ENCODE assay signal across 8 cellular contexts in the genomic region with DNA sequence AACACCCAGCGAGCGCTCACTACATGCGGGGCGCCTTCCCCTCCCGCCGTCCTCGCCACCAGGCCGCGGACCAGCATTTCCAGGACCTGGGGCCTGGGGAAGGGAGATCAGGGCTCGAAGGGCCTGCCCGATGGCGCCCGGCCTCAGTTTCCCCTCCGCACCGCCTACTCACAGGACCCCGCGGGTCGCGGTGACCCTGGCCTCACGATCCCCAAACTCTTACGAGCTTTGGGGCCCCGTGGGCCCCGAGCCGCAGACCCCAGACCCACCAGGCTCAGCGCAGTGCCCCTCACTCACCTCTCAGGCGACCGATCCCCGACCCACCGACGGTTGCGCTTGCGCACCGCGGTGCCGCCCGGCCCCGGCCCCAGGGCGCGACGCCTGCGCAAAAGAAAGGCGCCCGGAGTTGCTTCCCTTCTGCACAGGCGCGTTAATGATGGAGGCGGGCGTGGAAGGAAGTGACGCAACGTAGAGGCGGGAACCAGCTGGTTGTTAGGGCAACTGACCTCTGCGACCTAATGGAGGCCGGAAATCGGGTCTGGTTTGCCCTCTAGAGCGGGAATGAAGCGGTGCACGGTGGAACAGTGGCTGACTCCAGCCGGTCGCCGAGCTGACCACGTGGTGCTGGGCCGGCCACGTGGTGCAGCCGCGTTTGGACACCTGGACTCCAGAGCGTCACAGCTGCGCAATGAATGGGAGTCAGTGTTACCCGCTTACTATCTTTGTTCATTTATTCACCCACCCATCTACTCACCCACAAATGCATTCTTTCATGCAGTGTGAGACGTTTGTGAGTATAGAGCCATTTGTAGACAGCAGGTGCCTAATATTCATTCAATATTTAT. TPM values are rescaled to one million over a fixed set of nuclear protein-coding genes. Genes with fewer than 3 reads are reported as not detected.
A peak's percentile ranks its signal among the peaks of the same experiment; 100 is the strongest.
DNase-seq lines count a peak whose midpoint lies in the region; ATAC-seq and TF ChIP-seq lines count a peak whose summit lies in the region.

A gene with protein sequence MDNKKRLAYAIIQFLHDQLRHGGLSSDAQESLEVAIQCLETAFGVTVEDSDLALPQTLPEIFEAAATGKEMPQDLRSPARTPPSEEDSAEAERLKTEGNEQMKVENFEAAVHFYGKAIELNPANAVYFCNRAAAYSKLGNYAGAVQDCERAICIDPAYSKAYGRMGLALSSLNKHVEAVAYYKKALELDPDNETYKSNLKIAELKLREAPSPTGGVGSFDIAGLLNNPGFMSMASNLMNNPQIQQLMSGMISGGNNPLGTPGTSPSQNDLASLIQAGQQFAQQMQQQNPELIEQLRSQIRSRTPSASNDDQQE (minus strand): TSS at position 338 of the 845 bp plus-strand sequence. CDS start 14,205 bp downstream, outside the sequence.

- H3K4me1 ChIP-seq in GM23338 (ENCODE audit: insufficient read depth): peaks cover 14% of the 10 kb centered on the region

- DNase-seq in EL: peak; percentile 99
- peak; percentile 100 for DNase-seq in GM23338 (ENCODE audit: low spot score)
- DNase-seq in LHCN-M2 (ENCODE audit: low read depth): peak; percentile 99
- peak; percentile 99 for DNase-seq in RPMI8226
- DNase-seq in activated T-helper 1 cell treated with anti-CD3 and anti-CD28 coated beads, Interleukin-2, amount 50 U/mL, for 16 hours (ENCODE audit: low read depth in 1 of 2, low spot score in 1 of 2): peak; percentile 91 to 94
- peak; percentile 99 for DNase-seq in fibroblast of gingiva (ENCODE audit: low read depth)
- DNase-seq in naive B cell: peak; percentile 96

- H3K36me3 ChIP-seq in GM23338 (ENCODE audit: insufficient read depth): no peaks in the 10 kb centered on the region

- peaks cover 33% of the 10 kb centered on the region for H3K4me1 Mint-ChIP-seq in GM23338
- H3K4me1 Mint-ChIP-seq in naive B cell: peaks cover 21 to 72% (median 43%) of the 10 kb centered on the region in 3 donors
- H3K4me1 Mint-ChIP-seq in stimulated activated memory B cell treated with anti-CD40 and anti-IgM and Interleukin-4, amounts not matched to agents 10 μg/mL and 1 μg/mL and 100 μg/mL, for 72 hours: peaks cover 73% of the 10 kb centered on the region

- H3K36me3 Mint-ChIP-seq in GM23338 (ENCODE audit: low read depth) (peaks cover 30% of the 10 kb centered on the region), naive B cell (peaks cover 0 to 5% of the 10 kb centered on the region in 2 donors)
- H3K36me3 Mint-ChIP-seq in stimulated activated memory B cell treated with anti-CD40 and anti-IgM and Interleukin-4, amounts not matched to agents 10 μg/mL and 1 μg/mL and 100 μg/mL, for 72 hours: peaks cover 12% of the 10 kb centered on the region

- H3K27me3 Mint-ChIP-seq in GM23338 (ENCODE audit: insufficient read depth, low read depth, poor library complexity): peaks cover 13% of the 10 kb centered on the region
- no peaks in the 10 kb centered on the region for H3K27me3 Mint-ChIP-seq in naive B cell
- H3K27me3 Mint-ChIP-seq in stimulated activated memory B cell treated with anti-CD40 and anti-IgM and Interleukin-4, amounts not matched to agents 10 μg/mL and 1 μg/mL and 100 μg/mL, for 72 hours: no peaks in the 10 kb centered on the region

- ATAC-seq in GM23338 (peak; percentile 81), naive B cell (ENCODE audit: low read depth in 2 of 2) (peak; percentile 73 to 76)
- ATAC-seq in stimulated activated memory B cell treated with anti-CD40 and anti-IgM and Interleukin-4, amounts not matched to agents 10 μg/mL and 1 μg/mL and 100 μg/mL, for 72 hours: peak; percentile 91

- H4K20me1 ChIP-seq in GM23338 (replicated peaks; ENCODE audit: insufficient read depth): peaks cover 50% of the 10 kb centered on the region

- H3K4me2 ChIP-seq in GM23338: peak within 1 kb of the TSS; percentile 99

- TF ChIP-seq CTCF in GM23338 (conservative IDR thresholded peaks at IDR 0.05; ENCODE audit: low read depth in 2 of 2): peak in 1 of 2 experiments; percentile 37; a peak in 2 of 4 replicates

- 0 out of 2 replicates have a peak, but pooled peaks cover 5% of the 10 kb centered on the region for H3F3A ChIP-seq in GM23338 (replicated peaks; ENCODE audit: low read depth)

- H3K9me3 Mint-ChIP-seq in GM23338 (peaks cover 4% of the 10 kb centered on the region; the same call in 1 of the 3 replicates), naive B cell (no peaks in the 10 kb centered on the region)
- H3K9me3 Mint-ChIP-seq in stimulated activated memory B cell treated with anti-CD40 and anti-IgM and Interleukin-4, amounts not matched to agents 10 μg/mL and 1 μg/mL and 100 μg/mL, for 72 hours: no peaks in the 10 kb centered on the region

- H2AFZ ChIP-seq in GM23338: no peak within 1 kb of the TSS

- peak within 1 kb of the TSS; percentile 39; the same call in 1 of the 2 replicates for H3K27ac ChIP-seq in GM23338 (ENCODE audit: low read depth)

- H3K27me3 ChIP-seq in GM23338 (ENCODE audit: insufficient read depth): no peaks in the 10 kb centered on the region

- H3K79me2 ChIP-seq in GM23338 (replicated peaks; ENCODE audit: insufficient read depth): peaks cover 75% of the 10 kb centered on the region

- H3K4me3 ChIP-seq in GM23338: peak within 1 kb of the TSS; percentile 98

- peak within 1 kb of the TSS; percentile 93 for H3K4me3 Mint-ChIP-seq in GM23338
- H3K4me3 Mint-ChIP-seq in naive B cell: peak within 1 kb of the TSS; percentile 75 to 94 (median 92)
- peak within 1 kb of the TSS; percentile 86 for H3K4me3 Mint-ChIP-seq in stimulated activated memory B cell treated with anti-CD40 and anti-IgM and Interleukin-4, amounts not matched to agents 10 μg/mL and 1 μg/mL and 100 μg/mL, for 72 hours

- no peaks in the 10 kb centered on the region for H3K9me2 ChIP-seq in GM23338 (ENCODE audit: insufficient read depth)

- H3K27ac Mint-ChIP-seq in GM23338: peak within 1 kb of the TSS; percentile 98
- peak within 1 kb of the TSS; percentile 91 to 99 (median 98) for H3K27ac Mint-ChIP-seq in naive B cell
- H3K27ac Mint-ChIP-seq in stimulated activated memory B cell treated with anti-CD40 and anti-IgM and Interleukin-4, amounts not matched to agents 10 μg/mL and 1 μg/mL and 100 μg/mL, for 72 hours: peak within 1 kb of the TSS; percentile 91

TF ChIP-seq in GM23338, 12 proteins besides CTCF, POLR2A, EP300 and RAD21:
- TF ChIP-seq CREB1 (CRISPR knock-in tag; IDR thresholded peaks at IDR 0.05; ENCODE audit: low read depth) (peak; percentile 97), EZH2 (IDR thresholded peaks at IDR 0.05; ENCODE audit: low read depth, unreplicated experiment) (no peak), POLR2AphosphoS5 (IDR thresholded peaks at IDR 0.05; ENCODE audit: low read depth) (peak; percentile 89)
- TF ChIP-seq, protein P1, sequence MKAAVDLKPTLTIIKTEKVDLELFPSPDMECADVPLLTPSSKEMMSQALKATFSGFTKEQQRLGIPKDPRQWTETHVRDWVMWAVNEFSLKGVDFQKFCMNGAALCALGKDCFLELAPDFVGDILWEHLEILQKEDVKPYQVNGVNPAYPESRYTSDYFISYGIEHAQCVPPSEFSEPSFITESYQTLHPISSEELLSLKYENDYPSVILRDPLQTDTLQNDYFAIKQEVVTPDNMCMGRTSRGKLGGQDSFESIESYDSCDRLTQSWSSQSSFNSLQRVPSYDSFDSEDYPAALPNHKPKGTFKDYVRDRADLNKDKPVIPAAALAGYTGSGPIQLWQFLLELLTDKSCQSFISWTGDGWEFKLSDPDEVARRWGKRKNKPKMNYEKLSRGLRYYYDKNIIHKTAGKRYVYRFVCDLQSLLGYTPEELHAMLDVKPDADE (IDR thresholded peaks at IDR 0.05): peak; percentile 83

RNA-seq across cellular contexts. Expression of the gene that starts here (rescaled TPM):
- 79.3 and 102 TPM in 2 replicates for total RNA-seq in GM23338 (2014; rRNA removed; shearing (Covaris generic))
- polyA plus RNA-seq in GM23338 (2016; fragmentation: Nextera tagmentation; extraction: Ambion mirVana) (69.4 and 71.6 TPM in 2 replicates), naive B cell (ENCODE audit: low read depth in 6 of 6) (10 to 100 TPM; 18.6 to 38.7 (median 26.3) TPM)
- 91.8 and 92.7 TPM in 2 replicates for total RNA-seq in LHCN-M2 (2014; rRNA removed)
- polyA plus RNA-seq in LHCN-M2 (2012): 67.0 TPM

Comparison
In these comparisons a context has a peak if more than half of its experiments do, and no peak if none do; other contexts are left out.
1. Peak in every context shown above with its lines: DNase-seq, ATAC-seq, H3K4me3 ChIP-seq and H3K27ac ChIP-seq.